In the genomic region with DNA sequence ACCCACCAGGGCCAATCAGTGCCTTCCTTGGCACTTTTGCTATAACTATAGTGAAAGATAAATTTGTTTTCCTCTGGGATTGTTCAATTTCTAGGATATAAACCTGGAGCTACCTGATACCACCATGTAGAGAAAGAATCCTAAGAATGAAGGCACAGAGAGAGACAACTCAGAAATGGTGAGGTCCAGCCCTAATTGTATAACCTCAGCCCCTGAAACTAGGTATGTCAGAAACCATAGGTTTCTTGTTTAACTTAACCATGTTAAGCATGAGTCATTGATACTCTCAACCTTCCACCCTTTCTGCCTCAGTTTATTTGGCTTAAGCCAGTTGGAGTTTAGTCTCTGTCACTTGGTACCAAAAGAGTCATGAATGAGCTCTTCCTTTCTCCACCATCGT, we compare ENCODE assay signal across 11 cellular contexts. TPM values are rescaled to one million over a fixed set of nuclear protein-coding genes. Genes with fewer than 3 reads are reported as not detected.
"Had no signal": no experiment of that assay in that cellular context is flagged by ENCODE, and none has a peak within 500 bp of the region (broad histone marks: within the 10 kb centered on the region; RNA-seq: fewer than 3 reads in every experiment).

No MANE protein-coding gene starts in this region.

- H3K9me3 ChIP-seq: HAP-1 had no signal

- H3K4me1 ChIP-seq: HAP-1 had no signal

- H3K36me3 Mint-ChIP-seq: IgD-negative memory B cell had no signal

- H3K36me3 ChIP-seq: HAP-1 had no signal

- ATAC-seq: HCT116, HepG2 had no signal

- H3K4me3 Mint-ChIP-seq: HFFc6, IgD-negative memory B cell had no signal

- H3K27ac Mint-ChIP-seq: HFFc6, IgD-negative memory B cell had no signal

- H3K4me3 ChIP-seq: HAP-1 had no signal

- H3K9me3 Mint-ChIP-seq: HFFc6, IgD-negative memory B cell had no signal

- H3K27ac ChIP-seq: HL-60 had no signal

- H3K4me1 Mint-ChIP-seq: IgD-negative memory B cell had no signal

- DNase-seq: GOT3, H7, HFFc6, KBM-7 had no signal

RNA-seq across cellular contexts. Expression of gene SPZ1, which starts 4.6 kb away (rescaled TPM):
- total RNA-seq: H4, H7, HepG2, HFFc6, HT1080 had no signal
- polyA plus RNA-seq: HepG2, IgD-negative memory B cell had no signal
